Comparison of ENCODE assay signal across 21 cellular contexts in genomic region chr3:21934576-21934975, GRCh38.
"Had no signal": no experiment of that assay in that cellular context is flagged by ENCODE, and none has a peak within 500 bp of the region (broad histone marks: within the 10 kb centered on the region; RNA-seq: fewer than 3 reads in every experiment).

No MANE protein-coding gene starts in this region.

- H3K4me3 ChIP-seq: coronary artery, dorsolateral prefrontal cortex, esophagus muscularis mucosa, gastrocnemius medialis, heart right ventricle, left lung, lower lobe of right lung, mucosa of descending colon had no signal

- H3K27me3 Mint-ChIP-seq: naive B cell had no signal

- DNase-seq: dermis blood vessel endothelial cell; dorsolateral prefrontal cortex; effector CD4-positive, alpha-beta T cell; effector memory CD4-positive, alpha-beta T cell; foreskin fibroblast; foreskin melanocyte; gastrocnemius medialis; glutamatergic neuron; head of caudate nucleus; heart right ventricle; hippocampal formation; left cardiac atrium; left lung; left ventricle myocardium superior; lower lobe of right lung; mesenchymal stem cell; mucosa of descending colon; naive B cell had no signal

- H3K36me3 ChIP-seq: esophagus muscularis mucosa, gastrocnemius medialis, heart right ventricle, left lung, lower lobe of right lung had no signal

- H3K4me1 ChIP-seq: gastrocnemius medialis, left lung, lower lobe of right lung had no signal

- H3K4me3 Mint-ChIP-seq: mesothelial cell of epicardium, naive B cell had no signal

- H3K36me3 Mint-ChIP-seq: mesothelial cell of epicardium, naive B cell had no signal

- H3K27ac ChIP-seq: coronary artery, dorsolateral prefrontal cortex, esophagus muscularis mucosa, gastrocnemius medialis, heart right ventricle, left lung, lower lobe of right lung had no signal

- H3K9me3 Mint-ChIP-seq: mesothelial cell of epicardium had no signal

- H3K27me3 ChIP-seq: dorsolateral prefrontal cortex, esophagus muscularis mucosa, gastrocnemius medialis, heart right ventricle, left lung had no signal

- ATAC-seq: gastrocnemius medialis, heart right ventricle, left cardiac atrium, left lung, left ventricle myocardium superior, lower lobe of right lung, mucosa of descending colon had no signal

- H3K9me3 ChIP-seq: esophagus muscularis mucosa, gastrocnemius medialis, heart right ventricle, left lung, lower lobe of right lung, mucosa of descending colon had no signal

- H3K4me1 Mint-ChIP-seq: mesothelial cell of epicardium, naive B cell had no signal

- H3K27ac Mint-ChIP-seq: mesothelial cell of epicardium, naive B cell had no signal
